In genomic region chr19:40366697-40367561, GRCh38 we compare ENCODE assay signal across 12 cellular contexts. TPM values are rescaled to one million over a fixed set of nuclear protein-coding genes. Genes with fewer than 3 reads are reported as not detected.
DNase-seq lines count a peak whose midpoint lies in the region; ATAC-seq, FAIRE-seq and TF ChIP-seq lines count a peak whose summit lies in the region.
"Had no signal": no experiment of that assay in that cellular context is flagged by ENCODE, and none has a peak within 500 bp of the region (broad histone marks: within the 10 kb centered on the region; RNA-seq: fewer than 3 reads in every experiment).

No MANE protein-coding gene starts in this region.

- H3K27ac Mint-ChIP-seq in astrocyte (ENCODE audit: unreplicated experiment) = peak overlapping the region; percentile 43

- no peak for TF ChIP-seq CTCF in astrocyte (IDR thresholded peaks at IDR 0.05; ENCODE audit: insufficient read depth, low read depth, low read length)

- H3K9ac ChIP-seq in astrocyte (ENCODE audit: low read length) (peak overlapping the region; percentile 73), skeletal muscle tissue (ENCODE audit: low read depth in 1 of 3, low read length in 3 of 3) (peak overlapping the region in 1 of 3 donors; percentile 60)

- ATAC-seq in HG03025 (IDR thresholded peaks at IDR 0.05; ENCODE audit: low FRiP score, unreplicated experiment) = no peak

- no peaks in the 10 kb centered on the region for H3K27me3 Mint-ChIP-seq in astrocyte (ENCODE audit: low read depth, unreplicated experiment)
- H3K27me3 Mint-ChIP-seq: central memory CD8-positive, alpha-beta T cell had no signal

- H3K9me3 ChIP-seq in astrocyte (ENCODE audit: insufficient read depth, low read depth, low read length) (no peaks in the 10 kb centered on the region), skeletal muscle tissue (ENCODE audit: control insufficient read depth in 3 of 3, low read length in 3 of 3) (no peaks in the 10 kb centered on the region)

- H2AFZ ChIP-seq in astrocyte (ENCODE audit: low read depth, low read length) = peak overlapping the region; percentile 42

- peak overlapping the region; percentile 61 for H3K4me3 ChIP-seq in astrocyte (ENCODE audit: insufficient read depth, low read depth, low read length)
- no peak overlapping the region for H3K4me3 ChIP-seq in skeletal muscle tissue (ENCODE audit: low read length in 3 of 3)

- H3K27me3 ChIP-seq in astrocyte (ENCODE audit: insufficient read depth, low read length) (no peaks in the 10 kb centered on the region), skeletal muscle tissue (ENCODE audit: control insufficient read depth in 3 of 3, insufficient read depth in 3 of 3, low read length in 3 of 3) (no peaks in the 10 kb centered on the region)

- no peaks in the 10 kb centered on the region for H3K79me2 ChIP-seq in astrocyte (ENCODE audit: insufficient read depth, low read length)

- peak; percentile 27 for DNase-seq in NCI-H510A (lab: John Stamatoyannopoulos, UW)
- no peak for DNase-seq in NCI-H510A treated with DMSO at 0.1 percent for 48 hours (lab: John Stamatoyannopoulos, UW)
- DNase-seq in astrocyte (ENCODE audit: low read depth) = peak; percentile 48
- DNase-seq in iris pigment epithelial cell (ENCODE audit: low read depth) = peak; percentile 58
- DNase-seq in HuH-7 (ENCODE audit: low spot score) = no peak
- DNase-seq in 8988T = no peak

- H3K4me2 ChIP-seq in astrocyte (ENCODE audit: low read length) = peak overlapping the region; percentile 83

- H3K4me3 Mint-ChIP-seq in astrocyte (ENCODE audit: unreplicated experiment) = peak overlapping the region; percentile 89
- H3K4me3 Mint-ChIP-seq: central memory CD8-positive, alpha-beta T cell had no signal

- H3K36me3 ChIP-seq in astrocyte (ENCODE audit: insufficient read depth, low read length) (peaks cover 3% of the 10 kb centered on the region), skeletal muscle tissue (ENCODE audit: control insufficient read depth in 3 of 3, insufficient read depth in 3 of 3, low read length in 3 of 3) (peaks cover 21 to 35% (median 34%) of the 10 kb centered on the region in 3 donors)

- peaks cover 11% of the 10 kb centered on the region for H3K36me3 Mint-ChIP-seq in astrocyte (ENCODE audit: low read depth, unreplicated experiment)

- H3K4me1 ChIP-seq in astrocyte (ENCODE audit: insufficient read depth, low read length) (peaks cover 13% of the 10 kb centered on the region), skeletal muscle tissue (ENCODE audit: control insufficient read depth in 3 of 3, insufficient read depth in 3 of 3, low read length in 3 of 3) (peaks cover 7 to 18% (median 18%) of the 10 kb centered on the region in 3 donors)

- no peak for FAIRE-seq in astrocyte (lab: Jason Lieb, UNC)
- FAIRE-seq: RCC 7860 had no signal

- H3K9me3 Mint-ChIP-seq in astrocyte (ENCODE audit: unreplicated experiment) = no peaks in the 10 kb centered on the region
- H3K9me3 Mint-ChIP-seq: central memory CD8-positive, alpha-beta T cell had no signal

- H3K27ac ChIP-seq in astrocyte (ENCODE audit: low read depth, low read length) (peak overlapping the region; percentile 34), skeletal muscle tissue (ENCODE audit: low read depth, low read length) (peak overlapping the region; percentile 74)

- peaks cover 21% of the 10 kb centered on the region for H4K20me1 ChIP-seq in astrocyte (ENCODE audit: insufficient read depth, low read length)

- H3K4me1 Mint-ChIP-seq in astrocyte (ENCODE audit: low read depth, unreplicated experiment) = peaks cover 16% of the 10 kb centered on the region

RNA-seq across cellular contexts. Expression of gene PLD3, which starts 18.4 kb away (rescaled TPM):
- total RNA-seq in astrocyte = 728 and 882 TPM in 2 replicates
- 120 TPM for total RNA-seq in skeletal muscle tissue

RNA-seq across cellular contexts. Expression of gene C19orf47, which starts 18.7 kb away (rescaled TPM):
- total RNA-seq in astrocyte (18.2 and 20.6 TPM in 2 replicates), skeletal muscle tissue (35.0 TPM)

RNA-seq across cellular contexts. Expression of gene HIPK4, which starts 23.1 kb away (rescaled TPM):
- total RNA-seq in astrocyte = 0.12 TPM in 1 of 2 replicates, not detected in the other
- not detected for total RNA-seq in skeletal muscle tissue
- total RNA-seq: A172, renal cortical epithelial cell had no signal

RNA-seq across cellular contexts. Expression of gene PRX, which starts 46.2 kb away (rescaled TPM):
- total RNA-seq in astrocyte (1.5 and 2.6 TPM in 2 replicates), skeletal muscle tissue (8.4 TPM)

RNA-seq across cellular contexts. Expression of gene SERTAD1, which starts 58.9 kb away (rescaled TPM):
- 21.6 and 22.9 TPM in 2 replicates for total RNA-seq in astrocyte
- total RNA-seq in skeletal muscle tissue = 19.8 TPM

Comparison
In these comparisons a context has a peak if more than half of its experiments do, and no peak if none do; other contexts are left out.
1. DNase-seq: peak in NCI-H510A (single experiment), astrocyte (single experiment) and iris pigment epithelial cell (single experiment); none in NCI-H510A treated with DMSO at 0.1 percent for 48 hours (single experiment), HuH-7 (single experiment) and 8988T (single experiment).